Comparison of ENCODE assay signal across 8 cellular contexts in the genomic region with DNA sequence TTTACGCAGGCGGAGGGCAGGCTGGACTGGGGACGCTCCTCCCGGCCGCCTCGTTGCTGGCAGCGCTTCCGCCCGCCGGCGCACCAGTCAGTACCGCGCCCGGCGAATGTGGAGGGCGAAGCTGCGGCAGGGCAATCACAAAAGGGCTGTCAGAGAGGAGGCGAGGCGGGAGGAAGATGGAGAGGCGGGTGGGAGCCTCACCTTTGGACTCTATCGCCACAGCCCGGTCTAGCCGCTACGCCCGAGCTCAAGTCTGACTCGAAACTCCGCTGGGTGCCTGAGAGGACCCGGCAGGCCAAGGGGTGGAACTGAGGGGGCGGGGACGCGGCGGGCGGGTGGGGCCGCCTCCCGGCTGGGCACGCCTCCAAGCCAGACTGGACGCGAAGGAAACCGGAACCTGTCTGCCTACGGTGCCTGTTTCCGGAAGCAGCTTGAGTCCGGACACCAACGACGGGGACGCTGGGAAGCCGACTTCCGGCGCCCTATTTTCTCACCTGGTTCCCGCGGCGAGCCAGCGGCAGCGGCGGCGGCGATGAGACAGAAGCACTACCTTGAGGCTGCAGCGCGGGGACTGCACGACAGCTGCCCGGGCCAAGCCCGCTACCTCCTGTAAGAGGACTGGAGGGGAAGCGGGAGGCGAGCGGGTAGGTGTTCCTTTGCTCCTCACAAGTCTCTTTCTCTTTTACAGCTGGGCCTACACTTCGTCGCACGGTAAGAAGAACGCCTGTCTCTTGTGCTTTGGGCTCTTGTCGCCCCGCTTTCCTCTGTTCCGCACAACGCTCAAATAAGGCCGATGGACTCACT.
DNase-seq lines count a peak whose midpoint lies in the region; ATAC-seq, FAIRE-seq and TF ChIP-seq lines count a peak whose summit lies in the region.

Gene RMP24 (plus strand): TSS at position 483 of the 804 bp plus-strand sequence.

- peak; percentile 94 for FAIRE-seq in GM12891 (lab: Jason Lieb, UNC)

- H3K4me1 ChIP-seq in adrenal gland (replicated peaks in 1 of 2) = peaks cover 11 to 26% of the 10 kb centered on the region in 2 donors
- peaks cover 0 to 36% (median 21%) of the 10 kb centered on the region in 9 donors for H3K4me1 ChIP-seq in heart right ventricle
- peaks cover 18 to 21% (median 20%) of the 10 kb centered on the region in 4 donors for H3K4me1 ChIP-seq in upper lobe of left lung

- H3K27ac ChIP-seq in adrenal gland (peak within 1 kb of the TSS; percentile 2 to 93 (median 85)), heart right ventricle (peak within 1 kb of the TSS; percentile 75 to 96 (median 90)), upper lobe of left lung (peak within 1 kb of the TSS; percentile 91 to 95 (median 92))

- peak in 1 of 4 donors; percentile 75 for TF ChIP-seq EP300 in upper lobe of left lung (IDR thresholded peaks at IDR 0.05)

- H3K36me3 ChIP-seq in adrenal gland (replicated peaks in 1 of 2) = peaks cover 0 to 14% of the 10 kb centered on the region in 2 donors
- peaks cover 0 to 38% (median 18%) of the 10 kb centered on the region in 9 donors for H3K36me3 ChIP-seq in heart right ventricle
- H3K36me3 ChIP-seq in upper lobe of left lung = peaks cover under 1 to 33% (median 8%) of the 10 kb centered on the region in 4 donors

- H3K27me3 ChIP-seq in adrenal gland (no peaks in the 10 kb centered on the region), heart right ventricle (no peaks in the 10 kb centered on the region), upper lobe of left lung (no peaks in the 10 kb centered on the region)

- TF ChIP-seq POLR2A in GM12891 (IDR thresholded peaks at IDR 0.05; ENCODE audit: low read depth, low read length) = peak; percentile 78
- peak; percentile 49 to 86 for TF ChIP-seq POLR2A in adrenal gland (IDR thresholded peaks at IDR 0.05)
- TF ChIP-seq POLR2A in upper lobe of left lung (IDR thresholded peaks at IDR 0.05) = peak in 3 of 4 donors; percentile 14 to 83 (median 36)

- H3K9me3 ChIP-seq in adrenal gland (replicated peaks in 1 of 3) = no peaks in the 10 kb centered on the region
- no peaks in the 10 kb centered on the region for H3K9me3 ChIP-seq in heart right ventricle
- H3K9me3 ChIP-seq in upper lobe of left lung = no peaks in the 10 kb centered on the region

- H3K4me3 ChIP-seq in adrenal gland (peak within 1 kb of the TSS; percentile 43 to 89 (median 79)), heart right ventricle (peak within 1 kb of the TSS; percentile 57 to 96 (median 79)), upper lobe of left lung (peak within 1 kb of the TSS; percentile 77 to 96 (median 80))

- peak; percentile 92 for ATAC-seq in HG02798 (IDR thresholded peaks at IDR 0.05; ENCODE audit: poor library complexity, unreplicated experiment)
- ATAC-seq in heart right ventricle = peak; percentile 96 to 98 (median 98)
- ATAC-seq in upper lobe of left lung (ENCODE audit: low FRiP score in 2 of 2) = peak; percentile 99

- no peak for TF ChIP-seq CTCF in adrenal gland (IDR thresholded peaks at IDR 0.05)
- peak in 1 of 9 donors; percentile 8 for TF ChIP-seq CTCF in heart right ventricle (IDR thresholded peaks at IDR 0.05)
- no peak for TF ChIP-seq CTCF in upper lobe of left lung (IDR thresholded peaks at IDR 0.05)

- peak; percentile 81 for DNase-seq in GM12891 (ENCODE audit: insufficient read length, low spot score)
- DNase-seq in NCI-H1417 treated with DMSO at 0.1 percent for 48 hours (lab: John Stamatoyannopoulos, UW) = peak; percentile 74
- DNase-seq in SW 1271 (lab: John Stamatoyannopoulos, UW) = peak; percentile 87 to 92
- DNase-seq in adrenal gland = peak; percentile 93 to 98 (median 96)
- peak; percentile 94 to 95 for DNase-seq in heart right ventricle
- DNase-seq in posterior cingulate gyrus = peak; percentile 89 to 99 (median 94)
- peak; percentile 96 to 97 for DNase-seq in upper lobe of left lung

- intact Hi-C loops in adrenal gland (cut with DNase I) (no loop called here), heart right ventricle (cut with DNase I) (loop anchor here in 2 of 10 donors (2.0 to 10.0 kb wide), 2 partner anchors 92 to 94 kb away; partner anchors contain the start of gene RPRD1A (in 2 of the 2)), posterior cingulate gyrus (cut with DNase I) (loop anchor here (2.0 to 10.0 kb wide), 3 partner anchors 95 to 388 kb away; partner anchors contain the start of genes ELP2, GALNT1, RPRD1A and SLC39A6)

- WGBS in adrenal gland, 4 donors = 0 to 1% (median 1%) methylated on average over 21 to 73 of the region's 73 CpGs
- 0% methylated on average over 63 to 73 of the region's 73 CpGs for WGBS in heart right ventricle, 2 donors
- WGBS in upper lobe of left lung, 2 donors = 0 to 1% methylated on average over 21 to 53 of the region's 73 CpGs

TF ChIP-seq in GM12891, 5 proteins besides CTCF, POLR2A, EP300 and RAD21:
- TF ChIP-seq SPI1 (IDR thresholded peaks at IDR 0.05; ENCODE audit: low read depth, low read length) = peak; percentile 20; the same call in 1 of the 2 replicates
- TF ChIP-seq POLR2AphosphoS5 (IDR thresholded peaks at IDR 0.05; ENCODE audit: low read depth, low read length) = peak; percentile 76
- no peak; the same call in 1 of the 2 replicates for TF ChIP-seq POU2F2 (IDR thresholded peaks at IDR 0.05; ENCODE audit: low read depth, low read length)
- TF ChIP-seq TAF1 (IDR thresholded peaks at IDR 0.05; ENCODE audit: low read depth, low read length) = peak; percentile 86
- TF ChIP-seq PAX5 (IDR thresholded peaks at IDR 0.05; ENCODE audit: insufficient read depth, low read length, severe bottlenecking) = peak; percentile 33

Comparison
In these comparisons a context has a peak if more than half of its experiments do, and no peak if none do; other contexts are left out.
1. Peak in every context shown above with its lines: DNase-seq, ATAC-seq, H3K4me3 ChIP-seq and H3K27ac ChIP-seq.